Comparison of ENCODE assay signal across 8 cellular contexts in genomic region chr15:97235285-97235985, GRCh38.
DNase-seq lines count a peak whose midpoint lies in the region; ATAC-seq and TF ChIP-seq lines count a peak whose summit lies in the region.

No MANE protein-coding gene starts in this region.

- H3K27ac Mint-ChIP-seq in mesothelial cell of epicardium = no peak overlapping the region

- H3K36me3 Mint-ChIP-seq in mesothelial cell of epicardium = no peaks in the 10 kb centered on the region

- peaks cover 2% of the 10 kb centered on the region for H3K4me1 Mint-ChIP-seq in mesothelial cell of epicardium

- DNase-seq in Right ventricle myocardium inferior (ENCODE audit: missing footprints) (peak; percentile 7), left ventricle myocardium superior (no peak), dorsolateral prefrontal cortex (peak in 4 of 10 donors; percentile 29 to 54 (median 40)), mesothelial cell of epicardium (ENCODE audit: low spot score in 2 of 2, unreplicated experiment in 2 of 2) (peak; percentile 27 to 77), ureter (ENCODE audit: low spot score) (peak; percentile 52)

- TF ChIP-seq CTCF in KMS-11 (conservative IDR thresholded peaks at IDR 0.05; ENCODE audit: low read depth, low read length) = peak; percentile 96
- TF ChIP-seq CTCF in dorsolateral prefrontal cortex (IDR thresholded peaks at IDR 0.05 in 54 of 56, conservative IDR thresholded peaks at IDR 0.05 in 2 of 56; ENCODE audit: low read depth in 1 of 56, partially characterized antibody in 56 of 56) = peak; percentile 64 to 87 (median 80)
- peak; percentile 90 for TF ChIP-seq CTCF in mesothelial cell of epicardium (IDR thresholded peaks at IDR 0.05; ENCODE audit: unreplicated experiment)

- H3K36me3 ChIP-seq in KMS-11 (ENCODE audit: insufficient read depth) = no peaks in the 10 kb centered on the region

- H3K4me3 ChIP-seq in KMS-11 (IDR thresholded peaks at IDR 0.05; ENCODE audit: insufficient read depth, low read depth, low read length) = no peak overlapping the region
- peak overlapping the region in 12 of 59 donors; percentile 2 to 33 (median 13) for H3K4me3 ChIP-seq in dorsolateral prefrontal cortex

- H3K27ac ChIP-seq in KMS-11 (no peak overlapping the region), dorsolateral prefrontal cortex (no peak overlapping the region)

- H3K4me1 ChIP-seq in KMS-11 (ENCODE audit: low read depth, poor library complexity, severe bottlenecking) = no peaks in the 10 kb centered on the region

- H3K27me3 ChIP-seq in KMS-11 (ENCODE audit: insufficient read depth, low read depth) (no peaks in the 10 kb centered on the region), dorsolateral prefrontal cortex (peaks cover 0 to 66% (median 8%) of the 10 kb centered on the region in 45 donors)

- no peaks in the 10 kb centered on the region for H4K20me1 ChIP-seq in KMS-11 (ENCODE audit: insufficient read depth)

- H3K9ac ChIP-seq in KMS-11 = no peak overlapping the region

- peaks cover 14% of the 10 kb centered on the region for H3K9me3 Mint-ChIP-seq in mesothelial cell of epicardium

- H3K4me3 Mint-ChIP-seq in mesothelial cell of epicardium = peak overlapping the region; percentile 47

- no peaks in the 10 kb centered on the region for H3K79me2 ChIP-seq in KMS-11 (ENCODE audit: insufficient read depth, low read depth)

- no peaks in the 10 kb centered on the region for H3K27me3 Mint-ChIP-seq in mesothelial cell of epicardium (ENCODE audit: low read depth)

- no peak overlapping the region for H3K4me2 ChIP-seq in KMS-11

- intact Hi-C loops in Right ventricle myocardium inferior (cut with DNase I) = loop anchor here (1.0 to 5.0 kb wide), 2 partner anchors 878 to 1933 kb away; no protein-coding TSS in a partner anchor
- intact Hi-C loops in left ventricle myocardium superior (cut with micrococcal nuclease) = no loop called here
- intact Hi-C loops in dorsolateral prefrontal cortex (cut with DNase I) = loop anchor here (5.0 to 10.0 kb wide), 2 partner anchors 878 to 1971 kb away; no protein-coding TSS in a partner anchor

- H2AFZ ChIP-seq in KMS-11 (ENCODE audit: low read depth) = no peak overlapping the region

- ATAC-seq in Right ventricle myocardium inferior (no peak), left ventricle myocardium superior (no peak), SK-N-SH treated with all-trans-retinoic acid at 6 μM for 48 hours (peak; percentile 67), GM19324 (IDR thresholded peaks at IDR 0.05; ENCODE audit: low FRiP score, unreplicated experiment) (no peak)

TF ChIP-seq in SK-N-SH treated with all-trans-retinoic acid at 6 μM for 48 hours, 23 proteins besides CTCF, POLR2A, EP300 and RAD21:
- TF ChIP-seq, protein P1, sequence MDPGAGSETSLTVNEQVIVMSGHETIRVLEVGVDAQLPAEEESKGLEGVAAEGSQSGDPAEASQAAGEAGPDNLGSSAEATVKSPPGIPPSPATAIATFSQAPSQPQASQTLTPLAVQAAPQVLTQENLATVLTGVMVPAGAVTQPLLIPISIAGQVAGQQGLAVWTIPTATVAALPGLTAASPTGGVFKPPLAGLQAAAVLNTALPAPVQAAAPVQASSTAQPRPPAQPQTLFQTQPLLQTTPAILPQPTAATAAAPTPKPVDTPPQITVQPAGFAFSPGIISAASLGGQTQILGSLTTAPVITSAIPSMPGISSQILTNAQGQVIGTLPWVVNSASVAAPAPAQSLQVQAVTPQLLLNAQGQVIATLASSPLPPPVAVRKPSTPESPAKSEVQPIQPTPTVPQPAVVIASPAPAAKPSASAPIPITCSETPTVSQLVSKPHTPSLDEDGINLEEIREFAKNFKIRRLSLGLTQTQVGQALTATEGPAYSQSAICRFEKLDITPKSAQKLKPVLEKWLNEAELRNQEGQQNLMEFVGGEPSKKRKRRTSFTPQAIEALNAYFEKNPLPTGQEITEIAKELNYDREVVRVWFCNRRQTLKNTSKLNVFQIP (CRISPR knock-in tag; IDR thresholded peaks at IDR 0.05; ENCODE audit: borderline replicate concordance, low read depth) = no peak
- TF ChIP-seq RARB (CRISPR knock-in tag; IDR thresholded peaks at IDR 0.05) (no peak), SNAI2 (CRISPR knock-in tag; IDR thresholded peaks at IDR 0.05) (no peak), CSDC2 (CRISPR knock-in tag; IDR thresholded peaks at IDR 0.05) (no peak), ZC3H10 (CRISPR knock-in tag; IDR thresholded peaks at IDR 0.05) (no peak), ISL1 (CRISPR knock-in tag; IDR thresholded peaks at IDR 0.05) (no peak), ZNF8 (CRISPR knock-in tag; IDR thresholded peaks at IDR 0.05) (no peak), ZFP3 (CRISPR knock-in tag; IDR thresholded peaks at IDR 0.05) (no peak), TSHZ2 (CRISPR knock-in tag; IDR thresholded peaks at IDR 0.05) (no peak), GLIS3 (CRISPR knock-in tag; IDR thresholded peaks at IDR 0.05) (no peak), OSR1 (CRISPR knock-in tag; IDR thresholded peaks at IDR 0.05) (no peak), CSRNP3 (CRISPR knock-in tag; IDR thresholded peaks at IDR 0.05) (no peak), ESRRG (CRISPR knock-in tag; IDR thresholded peaks at IDR 0.05) (no peak), ZNF70 (CRISPR knock-in tag; IDR thresholded peaks at IDR 0.05) (no peak), BACH2 (CRISPR knock-in tag; IDR thresholded peaks at IDR 0.05; ENCODE audit: borderline replicate concordance) (no peak), ARNTL (CRISPR knock-in tag; IDR thresholded peaks at IDR 0.05; ENCODE audit: borderline replicate concordance, low read depth) (no peak), TCF4 (CRISPR knock-in tag; IDR thresholded peaks at IDR 0.05; ENCODE audit: borderline replicate concordance) (no peak), PPARA (CRISPR knock-in tag; IDR thresholded peaks at IDR 0.05; ENCODE audit: borderline replicate concordance) (no peak)
- TF ChIP-seq, protein P2, sequence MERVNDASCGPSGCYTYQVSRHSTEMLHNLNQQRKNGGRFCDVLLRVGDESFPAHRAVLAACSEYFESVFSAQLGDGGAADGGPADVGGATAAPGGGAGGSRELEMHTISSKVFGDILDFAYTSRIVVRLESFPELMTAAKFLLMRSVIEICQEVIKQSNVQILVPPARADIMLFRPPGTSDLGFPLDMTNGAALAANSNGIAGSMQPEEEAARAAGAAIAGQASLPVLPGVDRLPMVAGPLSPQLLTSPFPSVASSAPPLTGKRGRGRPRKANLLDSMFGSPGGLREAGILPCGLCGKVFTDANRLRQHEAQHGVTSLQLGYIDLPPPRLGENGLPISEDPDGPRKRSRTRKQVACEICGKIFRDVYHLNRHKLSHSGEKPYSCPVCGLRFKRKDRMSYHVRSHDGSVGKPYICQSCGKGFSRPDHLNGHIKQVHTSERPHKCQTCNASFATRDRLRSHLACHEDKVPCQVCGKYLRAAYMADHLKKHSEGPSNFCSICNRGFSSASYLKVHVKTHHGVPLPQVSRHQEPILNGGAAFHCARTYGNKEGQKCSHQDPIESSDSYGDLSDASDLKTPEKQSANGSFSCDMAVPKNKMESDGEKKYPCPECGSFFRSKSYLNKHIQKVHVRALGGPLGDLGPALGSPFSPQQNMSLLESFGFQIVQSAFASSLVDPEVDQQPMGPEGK (CRISPR knock-in tag; IDR thresholded peaks at IDR 0.05; ENCODE audit: borderline replicate concordance) = no peak
- TF ChIP-seq, protein P3, sequence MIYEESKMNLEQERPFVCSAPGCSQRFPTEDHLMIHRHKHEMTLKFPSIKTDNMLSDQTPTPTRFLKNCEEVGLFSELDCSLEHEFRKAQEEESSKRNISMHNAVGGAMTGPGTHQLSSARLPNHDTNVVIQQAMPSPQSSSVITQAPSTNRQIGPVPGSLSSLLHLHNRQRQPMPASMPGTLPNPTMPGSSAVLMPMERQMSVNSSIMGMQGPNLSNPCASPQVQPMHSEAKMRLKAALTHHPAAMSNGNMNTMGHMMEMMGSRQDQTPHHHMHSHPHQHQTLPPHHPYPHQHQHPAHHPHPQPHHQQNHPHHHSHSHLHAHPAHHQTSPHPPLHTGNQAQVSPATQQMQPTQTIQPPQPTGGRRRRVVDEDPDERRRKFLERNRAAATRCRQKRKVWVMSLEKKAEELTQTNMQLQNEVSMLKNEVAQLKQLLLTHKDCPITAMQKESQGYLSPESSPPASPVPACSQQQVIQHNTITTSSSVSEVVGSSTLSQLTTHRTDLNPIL (CRISPR knock-in tag; IDR thresholded peaks at IDR 0.05; ENCODE audit: low read depth) = no peak
